8 cellular contexts compared by ENCODE assay signal in the genomic region with DNA sequence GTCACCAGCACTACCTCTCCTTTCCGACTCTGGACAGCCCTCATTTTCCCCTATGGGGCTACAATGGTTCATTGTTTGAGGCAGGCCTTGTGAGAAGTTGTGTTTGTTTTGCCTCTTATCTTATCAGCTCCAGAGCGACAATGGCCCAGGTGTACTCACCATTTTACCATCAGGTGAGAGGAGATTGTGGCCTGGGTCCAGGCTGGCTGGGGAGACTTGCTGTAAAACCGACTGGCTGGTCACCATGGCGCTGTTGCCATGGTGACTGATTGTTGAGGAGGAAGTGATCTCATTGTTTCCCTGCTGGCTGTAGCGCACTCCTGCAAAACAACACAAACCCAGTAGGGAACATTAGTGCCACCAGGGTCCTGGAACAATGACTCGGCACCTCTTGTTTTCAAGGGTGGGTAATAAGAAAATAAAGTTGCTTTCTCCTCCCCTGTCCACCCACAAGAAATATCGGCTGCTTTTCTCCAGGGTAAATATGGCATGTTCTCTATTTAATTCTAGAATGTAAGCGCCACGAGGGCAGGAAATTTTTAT. TPM values are rescaled to one million over a fixed set of nuclear protein-coding genes. Genes with fewer than 3 reads are reported as not detected.
DNase-seq lines count a peak whose midpoint lies in the region; ATAC-seq, FAIRE-seq and TF ChIP-seq lines count a peak whose summit lies in the region.

No MANE protein-coding gene starts in this region.

- no peaks in the 10 kb centered on the region for H3K9me3 ChIP-seq in endothelial cell of umbilical vein (replicated peaks; ENCODE audit: control insufficient read depth, insufficient read depth, low read length)
- no peaks in the 10 kb centered on the region for H3K9me3 ChIP-seq in pancreas

- no peak overlapping the region for H3K27ac ChIP-seq in HL-60 (replicated peaks)
- peak overlapping the region; percentile 12 for H3K27ac ChIP-seq in endothelial cell of umbilical vein (ENCODE audit: insufficient read depth, low read depth, low read length)
- peak overlapping the region; percentile 68 to 92 (median 84) for H3K27ac ChIP-seq in pancreas

- H3K9ac ChIP-seq in endothelial cell of umbilical vein (replicated peaks; ENCODE audit: extremely low read depth, insufficient read depth, low read length): no peak overlapping the region

- WGBS in pancreas, 2 donors: 15% methylated on average over 9 of the region's 9 CpGs

- no peaks in the 10 kb centered on the region for H3K9me1 ChIP-seq in endothelial cell of umbilical vein (replicated peaks; ENCODE audit: control insufficient read depth, extremely low read depth, insufficient read depth, low read length)

- no TSS peak for BruUV-seq in endothelial cell of umbilical vein (replicated peaks; lab: Mats Ljungman, UMichigan)

- DNase-seq in HL-60 (ENCODE audit: low read depth in 1 of 2, low spot score in 1 of 2) (peak; percentile 36 to 46), NCI-H345 (lab: John Stamatoyannopoulos, UW) (peak; percentile 84), endothelial cell of umbilical vein (ENCODE audit: low read depth, low spot score) (peak; percentile 86), pancreas (peak; percentile 89 to 100 (median 99)), sciatic nerve (ENCODE audit: low spot score) (no peak), GM10248 (ENCODE audit: extremely low spot score) (no peak)

- dilution Hi-C loops in endothelial cell of umbilical vein (cut with MboI; ENCODE audit: extremely low pct_ligation_motif_present, low sequenced_read_pairs): no loop called here

- H2AFZ ChIP-seq in endothelial cell of umbilical vein (ENCODE audit: low read depth, low read length): peak overlapping the region; percentile 9

- CTCF ChIA-PET in endothelial cell of umbilical vein (lab: Charles Lee): no interaction called here
- CTCF ChIA-PET in GM10248 (lab: Yijun Ruan, JAX): no interaction called here

- intact Hi-C loops in endothelial cell of umbilical vein (cut with micrococcal nuclease) (loop anchor here (2.0 kb wide), 1 partner anchor 62 kb away; no protein-coding TSS in a partner anchor), pancreas (cut with DNase I) (no loop called here), sciatic nerve (cut with DNase I) (no loop called here)

- ATAC-seq in pancreas (peak; percentile 72 to 81 (median 78)), sciatic nerve (no peak), HG02885 (IDR thresholded peaks at IDR 0.05; ENCODE audit: poor library complexity, unreplicated experiment) (no peak), GM19324 (IDR thresholded peaks at IDR 0.05; ENCODE audit: low FRiP score, unreplicated experiment) (no peak)

- H3K27me3 ChIP-seq in HL-60 (ENCODE audit: insufficient read depth, poor library complexity, severe bottlenecking): peaks cover 8% of the 10 kb centered on the region
- peaks cover 18% of the 10 kb centered on the region in 2 experiments for H3K27me3 ChIP-seq in endothelial cell of umbilical vein (ENCODE audit: control insufficient read depth in 2 of 2, insufficient read depth in 2 of 2, low read length in 2 of 2)
- H3K27me3 ChIP-seq in pancreas: no peaks in the 10 kb centered on the region

- POLR2A ChIA-PET in endothelial cell of umbilical vein (lab: Charles Lee): no interaction called here
- POLR2A ChIA-PET in GM10248 (lab: Yijun Ruan, JAX): no interaction called here

- TF ChIP-seq POLR2A in endothelial cell of umbilical vein (IDR thresholded peaks at IDR 0.05; ENCODE audit: low read depth, low read length): no peak

- H4K20me1 ChIP-seq in endothelial cell of umbilical vein (replicated peaks; ENCODE audit: control insufficient read depth, extremely low read depth, insufficient read depth, low read length): no peaks in the 10 kb centered on the region

- H3K36me3 ChIP-seq in endothelial cell of umbilical vein (ENCODE audit: control insufficient read depth in 2 of 2, extremely low read depth in 1 of 2, insufficient read depth in 2 of 2, low read length in 2 of 2) (no peaks in the 10 kb centered on the region), pancreas (no peaks in the 10 kb centered on the region)

- FAIRE-seq in endothelial cell of umbilical vein (lab: Jason Lieb, UNC) (no peak), pancreas (lab: Jason Lieb, UNC) (no peak)

- H3K4me1 ChIP-seq in endothelial cell of umbilical vein (ENCODE audit: control insufficient read depth, extremely low read depth, insufficient read depth, low read length) (peaks cover 3% of the 10 kb centered on the region), pancreas (peaks cover 69 to 81% (median 71%) of the 10 kb centered on the region in 3 donors)

- TF ChIP-seq CTCF in HL-60 (IDR thresholded peaks at IDR 0.05; ENCODE audit: insufficient read depth, low read length): no peak
- TF ChIP-seq CTCF in endothelial cell of umbilical vein (IDR thresholded peaks at IDR 0.05; ENCODE audit: extremely low read depth in 1 of 2, insufficient read depth in 1 of 2, low read depth in 1 of 2, low read length in 2 of 2): no peak
- TF ChIP-seq CTCF in pancreas (IDR thresholded peaks at IDR 0.05): peak in 3 of 4 donors; percentile 7 to 17 (median 8)
- TF ChIP-seq CTCF in GM10248 (IDR thresholded peaks at IDR 0.05; ENCODE audit: control extremely low read depth, extremely low read depth, low read depth, missing control alignments): no peak

- no peaks in the 10 kb centered on the region for H3K79me2 ChIP-seq in endothelial cell of umbilical vein (ENCODE audit: control insufficient read depth, insufficient read depth, low read length)

- H3K4me3 ChIP-seq in HL-60 (replicated peaks; ENCODE audit: insufficient read depth, low read length) (no peak overlapping the region), endothelial cell of umbilical vein (replicated peaks in 1 of 3; ENCODE audit: insufficient read depth in 1 of 3, low read depth in 1 of 3, low read length in 3 of 3) (no peak overlapping the region), pancreas (no peak overlapping the region)

- no peak overlapping the region for H3K4me2 ChIP-seq in endothelial cell of umbilical vein (ENCODE audit: insufficient read depth, low read length)

TF ChIP-seq in endothelial cell of umbilical vein, 7 proteins besides CTCF, POLR2A, EP300 and RAD21:
- TF ChIP-seq MYC (IDR thresholded peaks at IDR 0.05; ENCODE audit: low read depth, low read length): no peak
- TF ChIP-seq JUN (IDR thresholded peaks at IDR 0.05; ENCODE audit: borderline replicate concordance, insufficient read depth, insufficient read length, low read depth): peak; percentile 82

RNA-seq across cellular contexts. Expression of gene HNF1B, which starts 34.4 kb away (rescaled TPM):
- total RNA-seq in endothelial cell of umbilical vein: not detected in 2 replicates
- not detected in 2 replicates for polyA plus RNA-seq in endothelial cell of umbilical vein
- not detected in 2 replicates for polyA plus RNA-seq in endothelial cell of umbilical vein (2011; cell fraction: cytosol; rRNA removed)
- not detected in 2 replicates for polyA plus RNA-seq in endothelial cell of umbilical vein (2011; cell fraction: nucleus; rRNA removed)
- polyA plus RNA-seq in endothelial cell of umbilical vein (2012): not detected in 2 replicates
- polyA minus RNA-seq in endothelial cell of umbilical vein: not detected in 2 replicates
- polyA minus RNA-seq in endothelial cell of umbilical vein (2011; cell fraction: cytosol; rRNA and poly(A)+ RNA removed): not detected
- not detected in 2 replicates for polyA minus RNA-seq in endothelial cell of umbilical vein (2011; cell fraction: nucleus; rRNA and poly(A)+ RNA removed)
- 10 to 100 TPM; 24.9 to 50.5 (median 29.5) TPM for total RNA-seq in pancreas
- 10 to 100 TPM; 36.5 to 49.2 TPM for polyA plus RNA-seq in pancreas
- not detected for total RNA-seq in sciatic nerve

Comparison
In these comparisons a context has a peak if more than half of its experiments do, and no peak if none do; other contexts are left out.
1. DNase-seq: peak in HL-60 (2 of 2), NCI-H345 (single experiment), endothelial cell of umbilical vein (single experiment) and pancreas (6 of 6); none in sciatic nerve (single experiment) and GM10248 (single experiment).
2. CTCF ChIP-seq: peak in pancreas (3 of 4); none in HL-60 (single experiment), endothelial cell of umbilical vein (0 of 2) and GM10248 (single experiment).
3. ATAC-seq: peak in pancreas (4 of 4); none in sciatic nerve (single experiment), HG02885 (single experiment) and GM19324 (single experiment).
4. RNA of gene HNF1B, which starts 34.4 kb away (total RNA-seq): 24.9 to 50.5 TPM in pancreas; not detected in sciatic nerve (single experiment) and not detected in endothelial cell of umbilical vein; every median in the first group is over 10 times any median in the second.